ENCODE assay signal across 16 cellular contexts in the genomic region with DNA sequence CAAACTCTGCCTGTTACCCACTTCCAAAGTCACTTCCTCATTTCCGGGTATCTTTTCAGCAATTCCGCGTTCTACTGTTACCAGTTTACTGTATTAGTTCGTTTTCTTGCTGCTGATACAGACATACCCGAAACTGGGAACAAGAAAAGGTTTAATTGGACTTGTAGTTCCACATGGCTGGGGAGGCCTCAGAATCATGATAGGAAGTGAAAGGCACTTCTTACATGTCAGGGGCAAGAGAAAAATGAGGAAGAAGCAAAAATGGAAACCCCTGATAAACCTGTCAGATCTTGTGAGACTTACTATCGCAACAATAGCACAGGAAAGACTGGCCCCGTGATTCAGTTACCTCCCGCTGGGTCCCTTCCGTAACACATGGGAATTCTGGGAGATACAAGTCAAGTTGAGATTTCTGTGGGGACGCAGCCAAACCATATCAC. TPM values are rescaled to one million over a fixed set of nuclear protein-coding genes. Genes with fewer than 3 reads are reported as not detected.
DNase-seq lines count a peak whose midpoint lies in the region; ATAC-seq and TF ChIP-seq lines count a peak whose summit lies in the region.
"Had no signal": no experiment of that assay in that cellular context is flagged by ENCODE, and none has a peak within 500 bp of the region (broad histone marks: within the 10 kb centered on the region; RNA-seq: fewer than 3 reads in every experiment).

No MANE protein-coding gene starts in this region.

- ATAC-seq in WTC11: no peak
- ATAC-seq in HG02763 (IDR thresholded peaks at IDR 0.05; ENCODE audit: unreplicated experiment): no peak
- ATAC-seq in HG03521 (IDR thresholded peaks at IDR 0.05; ENCODE audit: unreplicated experiment): no peak
- ATAC-seq: effector memory CD8-positive, alpha-beta T cell had no signal

- H3K27ac Mint-ChIP-seq in Caco-2 (ENCODE audit: unreplicated experiment): peak overlapping the region; percentile 66
- H3K27ac Mint-ChIP-seq in WTC11: peak overlapping the region; percentile 90
- H3K27ac Mint-ChIP-seq in mesothelial cell of epicardium: peak overlapping the region; percentile 44
- H3K27ac Mint-ChIP-seq: activated CD4-positive, alpha-beta memory T cell treated with anti-CD3 and anti-CD28 coated beads, Interleukin-2, amount 10 ng/mL, durations not matched to agents 7 days and 5 days had no signal

- H3K36me3 ChIP-seq in Caco-2 (ENCODE audit: control insufficient read depth, insufficient read depth, low read length) (no peaks in the 10 kb centered on the region; the same call in 1 of the 2 replicates), Karpas-422 (ENCODE audit: insufficient read depth, low read length) (no peaks in the 10 kb centered on the region)
- H3K36me3 ChIP-seq: right lobe of liver had no signal

- BruUV-seq in Caco-2 (replicated peaks; lab: Mats Ljungman, UMichigan): no TSS peak

- H3K36me3 Mint-ChIP-seq in Caco-2 (ENCODE audit: insufficient read depth, unreplicated experiment) (peaks cover 55% of the 10 kb centered on the region), WTC11 (peaks cover 46% of the 10 kb centered on the region), mesothelial cell of epicardium (peaks cover 49% of the 10 kb centered on the region)

- H3K9me3 Mint-ChIP-seq in Caco-2 (ENCODE audit: unreplicated experiment) (peaks cover 11% of the 10 kb centered on the region), WTC11 (peaks cover 33% of the 10 kb centered on the region), mesothelial cell of epicardium (peaks cover 38% of the 10 kb centered on the region)
- H3K9me3 Mint-ChIP-seq: effector memory CD8-positive, alpha-beta T cell had no signal

- peaks cover 35% of the 10 kb centered on the region for H3K4me1 Mint-ChIP-seq in Caco-2 (ENCODE audit: low read depth, unreplicated experiment)
- H3K4me1 Mint-ChIP-seq in WTC11: peaks cover 43% of the 10 kb centered on the region
- peaks cover 2% of the 10 kb centered on the region for H3K4me1 Mint-ChIP-seq in mesothelial cell of epicardium

- no peaks in the 10 kb centered on the region for H3K9me2 ChIP-seq in Karpas-422 (replicated peaks; ENCODE audit: insufficient read depth, low read length)

- H3K27ac ChIP-seq in Karpas-422 (ENCODE audit: low read length): peak overlapping the region; percentile 84
- H3K27ac ChIP-seq: right lobe of liver, SJSA1, vagina had no signal

- H2AFZ ChIP-seq in Karpas-422 (ENCODE audit: low read length): no peak overlapping the region

- DNase-seq in Caco-2 (no peak), Karpas-422 (peak; percentile 83), WTC11 (ENCODE audit: low spot score) (no peak), mesothelial cell of epicardium (ENCODE audit: low spot score in 2 of 2, unreplicated experiment in 2 of 2) (no peak), HuH-7 (ENCODE audit: low spot score) (no peak), iPS-NIHi11 (ENCODE audit: low spot score) (no peak)
- DNase-seq: activated CD4-positive, alpha-beta memory T cell treated with anti-CD3 and anti-CD28 coated beads, Interleukin-2, amount 10 ng/mL, durations not matched to agents 7 days and 5 days; amniotic stem cell; DMS153; effector memory CD8-positive, alpha-beta T cell; GOT3; right lobe of liver had no signal

- peak overlapping the region; percentile 60 for H3K4me2 ChIP-seq in Karpas-422 (ENCODE audit: low read depth, low read length, poor library complexity, severe bottlenecking)

- H3K9ac ChIP-seq in Karpas-422 (ENCODE audit: low read length): peak overlapping the region; percentile 40

- H3K27me3 ChIP-seq in Caco-2 (replicated peaks; ENCODE audit: control insufficient read depth, insufficient read depth, low read length) (no peaks in the 10 kb centered on the region), Karpas-422 (ENCODE audit: low read length) (no peaks in the 10 kb centered on the region)
- H3K27me3 ChIP-seq: right lobe of liver, SJSA1, vagina had no signal

- TF ChIP-seq CTCF in Caco-2 (IDR thresholded peaks at IDR 0.05; ENCODE audit: insufficient read depth in 1 of 2, low read depth in 1 of 2, low read length in 1 of 2, severe bottlenecking in 1 of 2, unreplicated experiment in 1 of 2): no peak
- no peak for TF ChIP-seq CTCF in WTC11 (IDR thresholded peaks at IDR 0.05)
- no peak for TF ChIP-seq CTCF in mesothelial cell of epicardium (IDR thresholded peaks at IDR 0.05; ENCODE audit: unreplicated experiment)

- CTCF ChIA-PET in Caco-2 (lab: Charles Lee) (no interaction called here), WTC11 (lab: Charles Lee) (no interaction called here)

- H3K27me3 Mint-ChIP-seq in Caco-2 (ENCODE audit: insufficient read depth, unreplicated experiment) (no peaks in the 10 kb centered on the region), WTC11 (ENCODE audit: low read depth) (no peaks in the 10 kb centered on the region; the same call in 1 of the 2 replicates), mesothelial cell of epicardium (ENCODE audit: low read depth) (no peaks in the 10 kb centered on the region)
- H3K27me3 Mint-ChIP-seq: activated CD4-positive, alpha-beta memory T cell treated with anti-CD3 and anti-CD28 coated beads, Interleukin-2, amount 10 ng/mL, durations not matched to agents 7 days and 5 days; effector memory CD8-positive, alpha-beta T cell had no signal

- H3K4me1 ChIP-seq in Caco-2: peaks cover 3% of the 10 kb centered on the region; the same call in 1 of the 2 replicates
- H3K4me1 ChIP-seq in Karpas-422 (ENCODE audit: low read length): peaks cover 48% of the 10 kb centered on the region

- H4K20me1 ChIP-seq in Karpas-422 (ENCODE audit: insufficient read depth, low read depth, low read length): 0 out of 2 replicates have a peak, but pooled peaks cover 6% of the 10 kb centered on the region

- POLR2A ChIA-PET in Caco-2 (lab: Charles Lee): no interaction called here
- POLR2A ChIA-PET in WTC11 (lab: Charles Lee): no interaction called here

- H3K79me2 ChIP-seq in Karpas-422 (ENCODE audit: low read length): peaks cover 100% of the 10 kb centered on the region

- H3K9me3 ChIP-seq in Caco-2 (peaks cover 10% of the 10 kb centered on the region; the same call in 1 of the 2 replicates), Karpas-422 (ENCODE audit: low read length) (no peaks in the 10 kb centered on the region)
- H3K9me3 ChIP-seq: right lobe of liver, SJSA1, vagina had no signal

- H3K4me3 Mint-ChIP-seq in Caco-2 (ENCODE audit: unreplicated experiment): no peak overlapping the region
- H3K4me3 Mint-ChIP-seq in WTC11: peak overlapping the region; percentile 37; the same call in 1 of the 2 replicates
- no peak overlapping the region for H3K4me3 Mint-ChIP-seq in mesothelial cell of epicardium
- H3K4me3 Mint-ChIP-seq: activated CD4-positive, alpha-beta memory T cell treated with anti-CD3 and anti-CD28 coated beads, Interleukin-2, amount 10 ng/mL, durations not matched to agents 7 days and 5 days had no signal

- intact Hi-C loops in Caco-2 (cut with micrococcal nuclease; ENCODE audit: unreplicated experiment): no loop called here

- no peak overlapping the region for H3K4me3 ChIP-seq in Caco-2 (ENCODE audit: low read depth, low read length)
- H3K4me3 ChIP-seq in Karpas-422 (ENCODE audit: low read length): peak overlapping the region; percentile 34
- H3K4me3 ChIP-seq: right lobe of liver, SJSA1, vagina had no signal

TF ChIP-seq in WTC11, 78 proteins besides CTCF, POLR2A, EP300 and RAD21:
- TF ChIP-seq, protein P1, sequence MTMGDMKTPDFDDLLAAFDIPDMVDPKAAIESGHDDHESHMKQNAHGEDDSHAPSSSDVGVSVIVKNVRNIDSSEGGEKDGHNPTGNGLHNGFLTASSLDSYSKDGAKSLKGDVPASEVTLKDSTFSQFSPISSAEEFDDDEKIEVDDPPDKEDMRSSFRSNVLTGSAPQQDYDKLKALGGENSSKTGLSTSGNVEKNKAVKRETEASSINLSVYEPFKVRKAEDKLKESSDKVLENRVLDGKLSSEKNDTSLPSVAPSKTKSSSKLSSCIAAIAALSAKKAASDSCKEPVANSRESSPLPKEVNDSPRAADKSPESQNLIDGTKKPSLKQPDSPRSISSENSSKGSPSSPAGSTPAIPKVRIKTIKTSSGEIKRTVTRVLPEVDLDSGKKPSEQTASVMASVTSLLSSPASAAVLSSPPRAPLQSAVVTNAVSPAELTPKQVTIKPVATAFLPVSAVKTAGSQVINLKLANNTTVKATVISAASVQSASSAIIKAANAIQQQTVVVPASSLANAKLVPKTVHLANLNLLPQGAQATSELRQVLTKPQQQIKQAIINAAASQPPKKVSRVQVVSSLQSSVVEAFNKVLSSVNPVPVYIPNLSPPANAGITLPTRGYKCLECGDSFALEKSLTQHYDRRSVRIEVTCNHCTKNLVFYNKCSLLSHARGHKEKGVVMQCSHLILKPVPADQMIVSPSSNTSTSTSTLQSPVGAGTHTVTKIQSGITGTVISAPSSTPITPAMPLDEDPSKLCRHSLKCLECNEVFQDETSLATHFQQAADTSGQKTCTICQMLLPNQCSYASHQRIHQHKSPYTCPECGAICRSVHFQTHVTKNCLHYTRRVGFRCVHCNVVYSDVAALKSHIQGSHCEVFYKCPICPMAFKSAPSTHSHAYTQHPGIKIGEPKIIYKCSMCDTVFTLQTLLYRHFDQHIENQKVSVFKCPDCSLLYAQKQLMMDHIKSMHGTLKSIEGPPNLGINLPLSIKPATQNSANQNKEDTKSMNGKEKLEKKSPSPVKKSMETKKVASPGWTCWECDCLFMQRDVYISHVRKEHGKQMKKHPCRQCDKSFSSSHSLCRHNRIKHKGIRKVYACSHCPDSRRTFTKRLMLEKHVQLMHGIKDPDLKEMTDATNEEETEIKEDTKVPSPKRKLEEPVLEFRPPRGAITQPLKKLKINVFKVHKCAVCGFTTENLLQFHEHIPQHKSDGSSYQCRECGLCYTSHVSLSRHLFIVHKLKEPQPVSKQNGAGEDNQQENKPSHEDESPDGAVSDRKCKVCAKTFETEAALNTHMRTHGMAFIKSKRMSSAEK (CRISPR knock-in tag; IDR thresholded peaks at IDR 0.05; ENCODE audit: borderline replicate concordance): no peak
- TF ChIP-seq MYBL2 (CRISPR knock-in tag; IDR thresholded peaks at IDR 0.05) (no peak), ETV6 (CRISPR knock-in tag; IDR thresholded peaks at IDR 0.05) (0 out of 2 replicates have a peak, but pooled peaks have one; percentile 23)
TF ChIP-seq in WTC11: peak in this region for 1.

RNA-seq across cellular contexts. Expression of a gene that starts 30.9 kb away (rescaled TPM):
- total RNA-seq in Caco-2 (2022) (141 and 153 TPM in 2 replicates), WTC11 (2021) (113 to 115 TPM (median 114 TPM) in 3 replicates), mesothelial cell of epicardium (141 to 151 TPM (median 144 TPM) in 3 replicates)
- 70.1 and 89.2 TPM in 2 replicates for total RNA-seq in Karpas-422 (2014; rRNA removed; shearing (Covaris generic); ENCODE audit: low replicate concordance)
